Comparison of ENCODE assay signal across 8 cellular contexts in genomic region chr2:120470041-120470716, GRCh38.
DNase-seq lines count a peak whose midpoint lies in the region; ATAC-seq and TF ChIP-seq lines count a peak whose summit lies in the region.

No MANE protein-coding gene starts in this region.

- peak overlapping the region; percentile 82 for H3K27ac ChIP-seq in IMR-90 (ENCODE audit: insufficient read depth, low read length)
- H3K27ac ChIP-seq in transverse colon = peak overlapping the region; percentile 33 to 73 (median 65)

- no peaks in the 10 kb centered on the region for H3K36me3 Mint-ChIP-seq in WTC11

- peak overlapping the region; percentile 91 for H2AK9ac ChIP-seq in IMR-90 (replicated peaks; ENCODE audit: low read depth, low read length, poor library complexity)

- peak overlapping the region; percentile 99 for H2BK120ac ChIP-seq in IMR-90 (ENCODE audit: low read depth, low read length)

- no peak for TF ChIP-seq EP300 in transverse colon (IDR thresholded peaks at IDR 0.05; ENCODE audit: low read depth)

- peak overlapping the region; percentile 91 for H2AK5ac ChIP-seq in IMR-90 (ENCODE audit: low read depth, low read length)

- H2BK20ac ChIP-seq in IMR-90 (ENCODE audit: low read depth, low read length) = peak overlapping the region; percentile 98

- peak overlapping the region; percentile 86 for H2AFZ ChIP-seq in IMR-90 (replicated peaks; ENCODE audit: low read length, poor library complexity)

- H2BK5ac ChIP-seq in IMR-90 (ENCODE audit: low read depth, low read length, poor library complexity, severe bottlenecking) = peak overlapping the region; percentile 94

- H3K4me3 ChIP-seq in IMR-90 (ENCODE audit: insufficient read depth, low read depth, low read length) (no peak overlapping the region), transverse colon (no peak overlapping the region)

- H3K4me1 ChIP-seq in IMR-90 (ENCODE audit: control insufficient read depth, insufficient read depth, low read length) (peaks cover 23% of the 10 kb centered on the region), transverse colon (peaks cover 0 to 4% (median 3%) of the 10 kb centered on the region in 4 donors)

- H4K8ac ChIP-seq in IMR-90 (ENCODE audit: low read depth in 2 of 2, low read length in 2 of 2) = peak overlapping the region; percentile 80 to 92

- peaks cover 11% of the 10 kb centered on the region for H3K9me1 ChIP-seq in IMR-90 (ENCODE audit: insufficient read depth, low read length)

- peak overlapping the region; percentile 98 for H4K91ac ChIP-seq in IMR-90 (ENCODE audit: insufficient read depth, low read depth, low read length)

- H3K9me3 ChIP-seq in IMR-90 (ENCODE audit: control insufficient read depth, insufficient read depth, low read length) = peaks cover 8% of the 10 kb centered on the region
- H3K9me3 ChIP-seq in transverse colon = no peaks in the 10 kb centered on the region

- peak overlapping the region; percentile 56 for H3K4me2 ChIP-seq in IMR-90 (ENCODE audit: low read depth, low read length)

- DNase-seq in IMR-90 (peak; percentile 96), WTC11 (ENCODE audit: low spot score) (no peak), hepatic stellate cell (ENCODE audit: low spot score) (peak; percentile 95), transverse colon (peak; percentile 56), NCI-H2107 treated with DMSO at 0.1 percent for 48 hours (lab: John Stamatoyannopoulos, UW; ENCODE audit: unreplicated experiment) (no peak), G401 (ENCODE audit: low spot score) (no peak)

- no peak overlapping the region for H3K4me3 Mint-ChIP-seq in WTC11

- no peaks in the 10 kb centered on the region for H3K27me3 ChIP-seq in IMR-90 (ENCODE audit: control insufficient read depth, insufficient read depth, low read length)
- H3K27me3 ChIP-seq in transverse colon = no peaks in the 10 kb centered on the region

- H4K20me1 ChIP-seq in IMR-90 (ENCODE audit: insufficient read depth, low read length) = no peaks in the 10 kb centered on the region

- peak; percentile 95 for ATAC-seq in IMR-90 (ENCODE audit: low read depth)
- ATAC-seq in WTC11 = no peak
- ATAC-seq in HG02759 (IDR thresholded peaks at IDR 0.05; ENCODE audit: unreplicated experiment) = no peak
- no peak for ATAC-seq in GM21526 (IDR thresholded peaks at IDR 0.05; ENCODE audit: low FRiP score, unreplicated experiment)

- peak overlapping the region; percentile 86 for H3K56ac ChIP-seq in IMR-90 (ENCODE audit: extremely low read depth, insufficient read depth, low read length)

- POLR2A ChIA-PET in IMR-90 (lab: Charles Lee; ENCODE audit: unreplicated experiment) = interaction anchor here (0.7 kb wide), 1 partner anchor 27 kb away, joined by 3 read pairs; no protein-coding TSS in a partner anchor
- POLR2A ChIA-PET in WTC11 (lab: Charles Lee) = no interaction called here

- TF ChIP-seq POLR2A in IMR-90 (IDR thresholded peaks at IDR 0.05; ENCODE audit: low read depth, low read length) = no peak; the same call in 1 of the 2 replicates
- no peak for TF ChIP-seq POLR2A in transverse colon (IDR thresholded peaks at IDR 0.05)

- CTCF ChIA-PET in IMR-90 (lab: Yijun Ruan, JAX) = no interaction called here
- CTCF ChIA-PET in WTC11 (lab: Charles Lee) = no interaction called here

- BruUV-seq in IMR-90 (replicated peaks; lab: Mats Ljungman, UMichigan) = no TSS peak

- H3K36me3 ChIP-seq in IMR-90 (ENCODE audit: control insufficient read depth, insufficient read depth, low read length) (no peaks in the 10 kb centered on the region), transverse colon (no peaks in the 10 kb centered on the region)

- H3K9ac ChIP-seq in IMR-90 (ENCODE audit: low read depth, low read length) = peak overlapping the region; percentile 14

- H3K23ac ChIP-seq in IMR-90 (ENCODE audit: low read depth, low read length) = peak overlapping the region; percentile 79

- H3K4me1 Mint-ChIP-seq in WTC11 = peaks cover 15% of the 10 kb centered on the region

- peaks cover 99% of the 10 kb centered on the region for H3K27me3 Mint-ChIP-seq in WTC11 (ENCODE audit: low read depth)

- H4K5ac ChIP-seq in IMR-90 (ENCODE audit: low read depth, low read length) = peak overlapping the region; percentile 84

- H3K4ac ChIP-seq in IMR-90 (ENCODE audit: low read depth, low read length) = peak overlapping the region; percentile 96

- intact Hi-C loops in IMR-90 (cut with micrococcal nuclease) = no loop called here
- intact Hi-C loops in transverse colon (cut with DNase I; ENCODE audit: low total_unique reads) = no loop called here

- in situ Hi-C loops in IMR-90 (cut with MboI; ENCODE audit: low sequenced_read_pairs) (no loop called here), transverse colon (cut with MboI; ENCODE audit: low pct_ligation_motif_present in 1 of 4, low pct_unique_long_range_greater_than_20kb in 1 of 4, low sequenced_read_pairs in 3 of 4) (no loop called here), G401 (cut with HindIII; ENCODE audit: low sequenced_read_pairs) (no loop called here)

- H3K27ac Mint-ChIP-seq in WTC11 = no peak overlapping the region

- H2BK15ac ChIP-seq in IMR-90 (ENCODE audit: low read depth, low read length) = peak overlapping the region; percentile 94; the same call in 2 of the 3 replicates

- peak overlapping the region; percentile 88 for H3K18ac ChIP-seq in IMR-90 (ENCODE audit: low read depth, low read length)

- TF ChIP-seq RAD21 in IMR-90 (IDR thresholded peaks at IDR 0.05; ENCODE audit: low read length) = peak; percentile 32

- H3K9me3 Mint-ChIP-seq in WTC11 = 0 out of 2 replicates have a peak, but pooled peaks cover 3% of the 10 kb centered on the region

- 4% methylated on average over 4 of the region's 12 CpGs; no CpG with 5 or more reads in 1 of the 2 experiments for WGBS in IMR-90 (ENCODE audit: extremely low coverage in 2 of 2, insufficient read length in 1 of 2), 2 experiments
- 19 to 40% methylated on average over 1 to 12 of the region's 12 CpGs for WGBS in transverse colon (ENCODE audit: low coverage in 1 of 2), 2 donors

- TF ChIP-seq CTCF in IMR-90 (conservative IDR thresholded peaks at IDR 0.05; ENCODE audit: low read depth, low read length) (no peak), WTC11 (IDR thresholded peaks at IDR 0.05) (no peak), transverse colon (IDR thresholded peaks at IDR 0.05) (no peak)

- no peaks in the 10 kb centered on the region for H3K79me1 ChIP-seq in IMR-90 (ENCODE audit: low read depth in 1 of 2, low read length in 2 of 2)

- dilution Hi-C loops in IMR-90 (cut with HindIII; ENCODE audit: low sequenced_read_pairs, unreplicated experiment) = no loop called here

- H3K14ac ChIP-seq in IMR-90 (replicated peaks; ENCODE audit: low read depth, low read length) = peak overlapping the region; percentile 96

TF ChIP-seq in IMR-90, 13 proteins besides CTCF, POLR2A, EP300 and RAD21 (continues in another document):
- TF ChIP-seq CHD1 (IDR thresholded peaks at IDR 0.05; ENCODE audit: low read depth, low read length) = no peak
- TF ChIP-seq RCOR1 (IDR thresholded peaks at IDR 0.05; ENCODE audit: insufficient replicate concordance, low read length) = peak; percentile 55
- peak; percentile 10; the same call in 1 of the 2 replicates for TF ChIP-seq NFE2L2 (IDR thresholded peaks at IDR 0.05; ENCODE audit: low read depth, low read length)
- TF ChIP-seq MAFK (IDR thresholded peaks at IDR 0.05; ENCODE audit: low read depth, low read length) = no peak
- peak; percentile 97 for TF ChIP-seq BHLHE40 (IDR thresholded peaks at IDR 0.05; ENCODE audit: low read depth, low read length)
- TF ChIP-seq RFX5 (IDR thresholded peaks at IDR 0.05; ENCODE audit: low read depth, low read length) = no peak
- TF ChIP-seq USF2 (IDR thresholded peaks at IDR 0.05; ENCODE audit: low read depth, low read length) = no peak
- peak; percentile 78 for TF ChIP-seq MAZ (IDR thresholded peaks at IDR 0.05; ENCODE audit: borderline replicate concordance, low read depth, low read length)
- no peak for TF ChIP-seq SMC3 (IDR thresholded peaks at IDR 0.05; ENCODE audit: low read depth, low read length)
- peak; percentile 100 for TF ChIP-seq CEBPB (IDR thresholded peaks at IDR 0.05; ENCODE audit: low read depth, low read length)

TF ChIP-seq in WTC11, 78 proteins besides CTCF, POLR2A, EP300 and RAD21 (continues in another document):
- TF ChIP-seq ZNF281 (CRISPR knock-in tag; IDR thresholded peaks at IDR 0.05) (no peak), MYBL2 (CRISPR knock-in tag; IDR thresholded peaks at IDR 0.05) (no peak), GABPB1 (CRISPR knock-in tag; IDR thresholded peaks at IDR 0.05) (peak; percentile 77)
- TF ChIP-seq, protein P1, sequence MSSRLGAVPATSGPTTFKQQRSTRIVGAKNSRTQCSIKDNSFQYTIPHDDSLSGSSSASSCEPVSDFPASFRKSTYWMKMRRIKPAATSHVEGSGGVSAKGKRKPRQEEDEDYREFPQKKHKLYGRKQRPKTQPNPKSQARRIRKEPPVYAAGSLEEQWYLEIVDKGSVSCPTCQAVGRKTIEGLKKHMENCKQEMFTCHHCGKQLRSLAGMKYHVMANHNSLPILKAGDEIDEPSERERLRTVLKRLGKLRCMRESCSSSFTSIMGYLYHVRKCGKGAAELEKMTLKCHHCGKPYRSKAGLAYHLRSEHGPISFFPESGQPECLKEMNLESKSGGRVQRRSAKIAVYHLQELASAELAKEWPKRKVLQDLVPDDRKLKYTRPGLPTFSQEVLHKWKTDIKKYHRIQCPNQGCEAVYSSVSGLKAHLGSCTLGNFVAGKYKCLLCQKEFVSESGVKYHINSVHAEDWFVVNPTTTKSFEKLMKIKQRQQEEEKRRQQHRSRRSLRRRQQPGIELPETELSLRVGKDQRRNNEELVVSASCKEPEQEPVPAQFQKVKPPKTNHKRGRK (CRISPR knock-in tag; IDR thresholded peaks at IDR 0.05; ENCODE audit: borderline replicate concordance) = no peak

Comparison
In these comparisons a context has a peak if more than half of its experiments do, and no peak if none do; other contexts are left out.
1. DNase-seq: peak in IMR-90 (single experiment), hepatic stellate cell (single experiment) and transverse colon (single experiment); none in WTC11 (single experiment), NCI-H2107 treated with DMSO at 0.1 percent for 48 hours (single experiment) and G401 (single experiment).